28 cellular contexts compared by ENCODE assay signal in genomic region chr10:132480356-132480755, GRCh38. TPM values are rescaled to one million over a fixed set of nuclear protein-coding genes. Genes with fewer than 3 reads are reported as not detected.
A peak's percentile ranks its signal among the peaks of the same experiment; 100 is the strongest.
DNase-seq lines count a peak whose midpoint lies in the region; ATAC-seq and TF ChIP-seq lines count a peak whose summit lies in the region.
"Had no signal": no experiment of that assay in that cellular context is flagged by ENCODE, and none has a peak within 500 bp of the region (broad histone marks: within the 10 kb centered on the region; RNA-seq: fewer than 3 reads in every experiment).

No MANE protein-coding gene starts in this region.

- H3K9me3 Mint-ChIP-seq in mesothelial cell of epicardium = no peaks in the 10 kb centered on the region
- H3K9me3 Mint-ChIP-seq: activated CD8-positive, alpha-beta T cell treated with anti-CD3 and anti-CD28 coated beads for 36 hours; memory B cell had no signal

- no peak overlapping the region for H3K4me3 Mint-ChIP-seq in mesothelial cell of epicardium
- H3K4me3 Mint-ChIP-seq: activated CD8-positive, alpha-beta T cell treated with anti-CD3 and anti-CD28 coated beads for 36 hours; B cell; memory B cell had no signal

- TF ChIP-seq CTCF in mammary epithelial cell (conservative IDR thresholded peaks at IDR 0.05 in 1 of 2, IDR thresholded peaks at IDR 0.05 in 1 of 2; ENCODE audit: extremely low read depth in 1 of 2, insufficient read depth in 1 of 2, low read depth in 1 of 2, low read length in 2 of 2) (no peak), mesothelial cell of epicardium (IDR thresholded peaks at IDR 0.05; ENCODE audit: unreplicated experiment) (no peak)

- CTCF ChIA-PET in mammary epithelial cell (lab: Charles Lee; ENCODE audit: low non-redundant PET) = interaction anchor here (0.8 kb wide), 1 partner anchor 12 kb away, joined by 6 read pairs; no protein-coding TSS in a partner anchor

- H3K9ac ChIP-seq in mammary epithelial cell (ENCODE audit: insufficient read depth, low read length) = no peak overlapping the region

- peaks cover 15% of the 10 kb centered on the region for H3K4me1 ChIP-seq in mammary epithelial cell (ENCODE audit: insufficient read depth, low read length)

- no peak overlapping the region for H3K27ac ChIP-seq in mammary epithelial cell (ENCODE audit: insufficient read depth, low read depth, low read length)
- H3K27ac ChIP-seq: coronary artery, neutrophil, upper lobe of right lung had no signal

- H3K27me3 ChIP-seq in mammary epithelial cell (ENCODE audit: insufficient read depth, low read length) = peaks cover 3% of the 10 kb centered on the region
- H3K27me3 ChIP-seq: neutrophil, upper lobe of right lung had no signal

- peaks cover 4% of the 10 kb centered on the region for H3K36me3 Mint-ChIP-seq in mesothelial cell of epicardium
- H3K36me3 Mint-ChIP-seq: memory B cell had no signal

- dilution Hi-C loops in mammary epithelial cell (cut with HindIII; ENCODE audit: low sequenced_read_pairs) = no loop called here

- intact Hi-C loops in Right ventricle myocardium superior (cut with DNase I) (no loop called here), left cardiac atrium (cut with DNase I) (no loop called here), mammary epithelial cell (cut with micrococcal nuclease) (no loop called here)

- H3K27ac Mint-ChIP-seq in mesothelial cell of epicardium = peak overlapping the region; percentile 21
- H3K27ac Mint-ChIP-seq: activated CD8-positive, alpha-beta T cell treated with anti-CD3 and anti-CD28 coated beads for 36 hours; B cell; memory B cell had no signal

- H3K27me3 Mint-ChIP-seq in mesothelial cell of epicardium (ENCODE audit: low read depth) = no peaks in the 10 kb centered on the region

- H3K36me3 ChIP-seq in mammary epithelial cell (ENCODE audit: insufficient read depth, low read length) = no peaks in the 10 kb centered on the region
- H3K36me3 ChIP-seq: esophagus squamous epithelium, neutrophil, upper lobe of right lung had no signal

- DNase-seq in Right ventricle myocardium superior (peak; percentile 5), left cardiac atrium (no peak), mammary epithelial cell (no peak), mesothelial cell of epicardium (ENCODE audit: low spot score in 2 of 2, unreplicated experiment in 2 of 2) (no peak), NCI-H345 (lab: John Stamatoyannopoulos, UW) (no peak), hepatic stellate cell (ENCODE audit: low spot score) (no peak), HT-29 (ENCODE audit: low spot score) (no peak), NCI-H82 (lab: John Stamatoyannopoulos, UW) (no peak)
- DNase-seq: activated CD8-positive, alpha-beta T cell treated with anti-CD3 and anti-CD28 coated beads for 36 hours; activated T-cell treated with anti-CD3 and anti-CD28 coated beads for 4 hours; Caco-2; DMS79 treated with DMSO at 0.1 percent for 48 hours; esophagus squamous epithelium; HCEC 1CT; NCI-H1417; NCI-H2081 treated with DMSO at 0.1 percent for 48 hours; NCI-H510A; small intestine; stimulated activated CD4-positive, alpha-beta T cell treated with anti-CD3 and anti-CD28 coated beads, Interleukin-2, amount 100 ng/mL, for 24 hours; T-helper 1 cell; upper lobe of right lung had no signal

- in situ Hi-C loops in mammary epithelial cell (cut with MboI; ENCODE audit: low sequenced_read_pairs in 2 of 2) = no loop called here

- ATAC-seq in Right ventricle myocardium superior (ENCODE audit: poor library complexity) (no peak), left cardiac atrium (no peak)
- ATAC-seq: activated CD4-positive, CD25-positive, alpha-beta regulatory T cell treated with anti-CD3 and anti-CD28 coated beads, Interleukin-2, amount 50 U/mL, for 24 hours; activated CD8-positive, alpha-beta T cell treated with anti-CD3 and anti-CD28 coated beads for 36 hours; HepG2; Panc1; upper lobe of right lung had no signal

- H3K4me1 Mint-ChIP-seq in mesothelial cell of epicardium = peaks cover 21% of the 10 kb centered on the region
- H3K4me1 Mint-ChIP-seq: B cell, memory B cell had no signal

- no peaks in the 10 kb centered on the region for H4K20me1 ChIP-seq in mammary epithelial cell (ENCODE audit: insufficient read depth, low read length)

- H3K9me3 ChIP-seq in mammary epithelial cell (replicated peaks; ENCODE audit: insufficient read depth, low read length) = no peaks in the 10 kb centered on the region
- H3K9me3 ChIP-seq: Caco-2, esophagus squamous epithelium, neutrophil, upper lobe of right lung had no signal

- peak overlapping the region; percentile 22 for H2AFZ ChIP-seq in mammary epithelial cell (ENCODE audit: low read depth, low read length)

- WGBS in mammary epithelial cell (ENCODE audit: low coverage, missing lambda C conversion rate) = 80% methylated on average over 3 of the region's 7 CpGs

- no peak overlapping the region for H3K4me2 ChIP-seq in mammary epithelial cell (ENCODE audit: insufficient read depth, low read depth, low read length)

- BruUV-seq in mammary epithelial cell (replicated peaks; lab: Mats Ljungman, UMichigan) = no TSS peak

- no peaks in the 10 kb centered on the region for H3K79me2 ChIP-seq in mammary epithelial cell (ENCODE audit: insufficient read depth, low read length)

- H3K4me3 ChIP-seq in mammary epithelial cell (replicated peaks in 1 of 3; ENCODE audit: insufficient read depth in 1 of 3, low read depth in 2 of 3, low read length in 3 of 3) = no peak overlapping the region
- H3K4me3 ChIP-seq: coronary artery, esophagus squamous epithelium, upper lobe of right lung had no signal

RNA-seq across cellular contexts. Expression of gene INPP5A, which starts 57.2 kb away (rescaled TPM):
- total RNA-seq in Right ventricle myocardium superior (99.1 TPM), left cardiac atrium (10 to 100 TPM; 74.4 to 95.3 TPM), mammary epithelial cell (10 to 100 TPM; 18.0 to 18.7 TPM), mesothelial cell of epicardium (36.4 to 41.8 TPM (median 41.0 TPM) in 3 replicates)
- polyA plus RNA-seq in mammary epithelial cell = 17.3 TPM
- 18.8 TPM for polyA minus RNA-seq in mammary epithelial cell
- 18.0 and 22.7 TPM in 2 replicates for total RNA-seq in HT-29 (2014; rRNA removed; shearing (Covaris generic))
